Comparison of ENCODE assay signal across 19 cellular contexts in the genomic region with DNA sequence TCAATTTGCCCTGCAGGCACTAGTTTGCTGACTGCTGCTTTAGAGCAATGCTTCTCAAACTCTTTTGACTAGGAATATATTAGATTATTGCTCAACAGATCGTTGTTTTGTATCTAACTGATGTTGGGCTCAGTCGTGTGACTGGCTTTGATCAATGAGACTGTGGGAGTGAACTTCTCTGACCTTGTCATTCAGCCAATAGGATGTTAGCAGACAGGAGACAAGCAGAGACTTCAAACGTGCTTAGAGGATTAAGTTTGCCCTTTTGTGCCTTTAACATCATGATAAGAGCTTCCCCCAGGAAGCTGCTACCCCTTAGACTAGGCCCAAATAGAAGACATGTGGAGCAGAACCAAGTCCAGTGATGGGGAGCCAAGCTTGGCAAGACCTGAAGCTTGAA.
"Had no signal": no experiment of that assay in that cellular context is flagged by ENCODE, and none has a peak within 500 bp of the region (broad histone marks: within the 10 kb centered on the region; RNA-seq: fewer than 3 reads in every experiment).

No MANE protein-coding gene starts in this region.

- H3K4me3 ChIP-seq: coronary artery, right lobe of liver, suprapubic skin had no signal

- DNase-seq: activated CD4-positive, alpha-beta T cell treated with anti-CD3 and anti-CD28 coated beads for 48 hours; activated CD8-positive, alpha-beta memory T cell treated with anti-CD3 and anti-CD28 coated beads, Interleukin-2, amount 50 U/mL, for 4 hours; activated CD8-positive, alpha-beta T cell treated with anti-CD3 and anti-CD28 coated beads for 36 hours; activated gamma-delta T cell; activated T-cell treated with anti-CD3 and anti-CD28 coated beads, Interleukin-2, amount 50 U/mL, for 72 hours; anterior cingulate cortex; brain microvascular endothelial cell; foreskin fibroblast; glutamatergic neuron; kidney glomerular epithelial cell; mesenchymal stem cell; natural killer cell; occipital lobe; right lobe of liver; T-helper 1 cell; T1000 had no signal

- ATAC-seq: activated CD8-positive, alpha-beta T cell treated with anti-CD3 and anti-CD28 coated beads for 36 hours; activated T-cell treated with anti-CD3 and anti-CD28 coated beads, Interleukin-2, amount 50 U/mL, for 72 hours; natural killer cell had no signal

- H3K9me3 ChIP-seq: right lobe of liver, suprapubic skin had no signal

- H3K27ac ChIP-seq: brain microvascular endothelial cell, coronary artery, right lobe of liver, suprapubic skin had no signal

- H3K36me3 ChIP-seq: brain microvascular endothelial cell, right lobe of liver, suprapubic skin had no signal

- H3K4me1 ChIP-seq: suprapubic skin had no signal

- H3K27me3 ChIP-seq: brain microvascular endothelial cell, right lobe of liver, suprapubic skin had no signal

- FAIRE-seq: endothelial cell of umbilical vein had no signal
